ENCODE assay signal across 1 cellular context in the genomic region with DNA sequence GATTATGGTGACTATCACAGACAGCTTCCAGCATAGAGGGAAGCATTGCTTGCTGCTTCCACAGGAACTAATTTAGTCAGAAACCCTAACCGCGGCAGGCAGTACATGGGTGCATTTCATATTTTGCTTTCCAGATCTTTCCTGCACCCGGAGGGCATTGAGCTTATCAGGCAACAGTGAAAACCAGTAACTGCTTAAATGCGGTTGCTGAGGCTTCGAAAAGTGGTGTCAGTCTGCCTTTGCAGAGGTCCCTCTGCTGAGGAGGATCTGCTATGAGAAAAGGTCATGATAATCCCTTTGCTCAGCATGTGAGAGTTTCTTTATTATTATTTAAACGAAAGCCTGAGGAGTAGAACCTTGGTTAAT.
TF ChIP-seq lines count a peak whose summit lies in the region.

No MANE protein-coding gene starts in this region.

TF ChIP-seq in GM23338, 12 proteins besides CTCF, POLR2A, EP300 and RAD21 (continued from another document):
- TF ChIP-seq ZNF462 (CRISPR knock-in tag; IDR thresholded peaks at IDR 0.05) (no peak), EZH2phosphoT487 (IDR thresholded peaks at IDR 0.05; ENCODE audit: unreplicated experiment) (no peak), CREB1 (CRISPR knock-in tag; IDR thresholded peaks at IDR 0.05; ENCODE audit: low read depth) (no peak), POLR2AphosphoS5 (IDR thresholded peaks at IDR 0.05; ENCODE audit: low read depth) (no peak), ZNF331 (CRISPR knock-in tag; IDR thresholded peaks at IDR 0.05; ENCODE audit: low read depth) (no peak), ZNF114 (CRISPR knock-in tag; IDR thresholded peaks at IDR 0.05) (no peak)
- TF ChIP-seq, protein P1, sequence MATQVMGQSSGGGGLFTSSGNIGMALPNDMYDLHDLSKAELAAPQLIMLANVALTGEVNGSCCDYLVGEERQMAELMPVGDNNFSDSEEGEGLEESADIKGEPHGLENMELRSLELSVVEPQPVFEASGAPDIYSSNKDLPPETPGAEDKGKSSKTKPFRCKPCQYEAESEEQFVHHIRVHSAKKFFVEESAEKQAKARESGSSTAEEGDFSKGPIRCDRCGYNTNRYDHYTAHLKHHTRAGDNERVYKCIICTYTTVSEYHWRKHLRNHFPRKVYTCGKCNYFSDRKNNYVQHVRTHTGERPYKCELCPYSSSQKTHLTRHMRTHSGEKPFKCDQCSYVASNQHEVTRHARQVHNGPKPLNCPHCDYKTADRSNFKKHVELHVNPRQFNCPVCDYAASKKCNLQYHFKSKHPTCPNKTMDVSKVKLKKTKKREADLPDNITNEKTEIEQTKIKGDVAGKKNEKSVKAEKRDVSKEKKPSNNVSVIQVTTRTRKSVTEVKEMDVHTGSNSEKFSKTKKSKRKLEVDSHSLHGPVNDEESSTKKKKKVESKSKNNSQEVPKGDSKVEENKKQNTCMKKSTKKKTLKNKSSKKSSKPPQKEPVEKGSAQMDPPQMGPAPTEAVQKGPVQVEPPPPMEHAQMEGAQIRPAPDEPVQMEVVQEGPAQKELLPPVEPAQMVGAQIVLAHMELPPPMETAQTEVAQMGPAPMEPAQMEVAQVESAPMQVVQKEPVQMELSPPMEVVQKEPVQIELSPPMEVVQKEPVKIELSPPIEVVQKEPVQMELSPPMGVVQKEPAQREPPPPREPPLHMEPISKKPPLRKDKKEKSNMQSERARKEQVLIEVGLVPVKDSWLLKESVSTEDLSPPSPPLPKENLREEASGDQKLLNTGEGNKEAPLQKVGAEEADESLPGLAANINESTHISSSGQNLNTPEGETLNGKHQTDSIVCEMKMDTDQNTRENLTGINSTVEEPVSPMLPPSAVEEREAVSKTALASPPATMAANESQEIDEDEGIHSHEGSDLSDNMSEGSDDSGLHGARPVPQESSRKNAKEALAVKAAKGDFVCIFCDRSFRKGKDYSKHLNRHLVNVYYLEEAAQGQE (IDR thresholded peaks at IDR 0.05; ENCODE audit: unreplicated experiment) = no peak
